12 cellular contexts compared by ENCODE assay signal in genomic region chr10:77500754-77501151, GRCh38.
DNase-seq lines count a peak whose midpoint lies in the region; ATAC-seq and TF ChIP-seq lines count a peak whose summit lies in the region.
"Had no signal": no experiment of that assay in that cellular context is flagged by ENCODE, and none has a peak within 500 bp of the region (broad histone marks: within the 10 kb centered on the region; RNA-seq: fewer than 3 reads in every experiment).

No MANE protein-coding gene starts in this region.

- ATAC-seq in Right ventricle myocardium superior (ENCODE audit: poor library complexity): no peak
- ATAC-seq in HG03060 (IDR thresholded peaks at IDR 0.05; ENCODE audit: low read depth, unreplicated experiment): peak; percentile 61
- ATAC-seq in activated naive CD8-positive, alpha-beta T cell treated with anti-CD3 and anti-CD28 coated beads, Interleukin-2, amount 50 U/mL, for 24 hours: peak; percentile 71
- no peak for ATAC-seq in upper lobe of right lung

- POLR2A ChIA-PET in activated CD4-positive, alpha-beta memory T cell treated with anti-CD3 and anti-CD28 coated beads, Interleukin-2, amount 10 ng/mL, durations not matched to agents 7 days and 5 days (lab: Charles Lee): no interaction called here

- H3K27ac Mint-ChIP-seq in activated naive CD8-positive, alpha-beta T cell treated with anti-CD3 and anti-CD28 coated beads, Interleukin-2, amount 50 U/mL, for 24 hours: peak overlapping the region; percentile 47
- no peak overlapping the region for H3K27ac Mint-ChIP-seq in activated CD4-positive, alpha-beta memory T cell treated with anti-CD3 and anti-CD28 coated beads, Interleukin-2, amount 10 ng/mL, durations not matched to agents 7 days and 5 days
- H3K27ac Mint-ChIP-seq: type B pancreatic cell had no signal

- H3K27me3 Mint-ChIP-seq in activated naive CD8-positive, alpha-beta T cell treated with anti-CD3 and anti-CD28 coated beads, Interleukin-2, amount 50 U/mL, for 24 hours: peaks cover 8% of the 10 kb centered on the region
- peaks cover 3% of the 10 kb centered on the region for H3K27me3 Mint-ChIP-seq in activated CD4-positive, alpha-beta memory T cell treated with anti-CD3 and anti-CD28 coated beads, Interleukin-2, amount 10 ng/mL, durations not matched to agents 7 days and 5 days

- H3K4me3 ChIP-seq in upper lobe of right lung: no peak overlapping the region
- H3K4me3 ChIP-seq: lung had no signal

- intact Hi-C loops in cardiac septum (cut with DNase I): no loop called here
- intact Hi-C loops in Right ventricle myocardium superior (cut with DNase I): no loop called here
- intact Hi-C loops in upper lobe of right lung (cut with DNase I): no loop called here

- H3K27ac ChIP-seq in temporal lobe (ENCODE audit: low read depth, low read length): peak overlapping the region; percentile 3
- H3K27ac ChIP-seq in upper lobe of right lung: no peak overlapping the region

- H3K4me1 Mint-ChIP-seq in activated naive CD8-positive, alpha-beta T cell treated with anti-CD3 and anti-CD28 coated beads, Interleukin-2, amount 50 U/mL, for 24 hours: peaks cover 31% of the 10 kb centered on the region
- H3K4me1 Mint-ChIP-seq in activated CD4-positive, alpha-beta memory T cell treated with anti-CD3 and anti-CD28 coated beads, Interleukin-2, amount 10 ng/mL, durations not matched to agents 7 days and 5 days: no peaks in the 10 kb centered on the region

- no peaks in the 10 kb centered on the region for H3K36me3 ChIP-seq in upper lobe of right lung

- no peak for TF ChIP-seq CTCF in upper lobe of right lung (IDR thresholded peaks at IDR 0.05)

- peak; percentile 67 for DNase-seq in cardiac septum (ENCODE audit: low spot score)
- no peak for DNase-seq in Right ventricle myocardium superior
- DNase-seq in activated naive CD8-positive, alpha-beta T cell treated with anti-CD3 and anti-CD28 coated beads, Interleukin-2, amount 50 U/mL, for 24 hours: peak; percentile 29
- DNase-seq in dermis blood vessel endothelial cell: no peak
- DNase-seq in activated CD4-positive, alpha-beta memory T cell treated with anti-CD3 and anti-CD28 coated beads, Interleukin-2, amount 10 ng/mL, durations not matched to agents 7 days and 5 days: no peak
- no peak for DNase-seq in upper lobe of right lung
- DNase-seq: activated effector memory CD4-positive, alpha-beta T cell treated with anti-CD3 and anti-CD28 coated beads, Interleukin-2, amount 50 U/mL, for 16 hours; small intestine had no signal

- no peaks in the 10 kb centered on the region for H3K27me3 ChIP-seq in upper lobe of right lung

- H3K4me3 Mint-ChIP-seq in activated naive CD8-positive, alpha-beta T cell treated with anti-CD3 and anti-CD28 coated beads, Interleukin-2, amount 50 U/mL, for 24 hours: no peak overlapping the region
- no peak overlapping the region for H3K4me3 Mint-ChIP-seq in activated CD4-positive, alpha-beta memory T cell treated with anti-CD3 and anti-CD28 coated beads, Interleukin-2, amount 10 ng/mL, durations not matched to agents 7 days and 5 days
- H3K4me3 Mint-ChIP-seq: type B pancreatic cell had no signal

- CTCF ChIA-PET in activated CD4-positive, alpha-beta memory T cell treated with anti-CD3 and anti-CD28 coated beads, Interleukin-2, amount 10 ng/mL, durations not matched to agents 7 days and 5 days (lab: Charles Lee): no interaction called here

- no peaks in the 10 kb centered on the region for H3K9me3 ChIP-seq in upper lobe of right lung

- no peaks in the 10 kb centered on the region for H3K9me3 Mint-ChIP-seq in activated naive CD8-positive, alpha-beta T cell treated with anti-CD3 and anti-CD28 coated beads, Interleukin-2, amount 50 U/mL, for 24 hours
- H3K9me3 Mint-ChIP-seq in activated CD4-positive, alpha-beta memory T cell treated with anti-CD3 and anti-CD28 coated beads, Interleukin-2, amount 10 ng/mL, durations not matched to agents 7 days and 5 days: no peaks in the 10 kb centered on the region
- H3K9me3 Mint-ChIP-seq: type B pancreatic cell had no signal

- H3K36me3 Mint-ChIP-seq in activated naive CD8-positive, alpha-beta T cell treated with anti-CD3 and anti-CD28 coated beads, Interleukin-2, amount 50 U/mL, for 24 hours (ENCODE audit: low read depth): no peaks in the 10 kb centered on the region
- no peaks in the 10 kb centered on the region for H3K36me3 Mint-ChIP-seq in activated CD4-positive, alpha-beta memory T cell treated with anti-CD3 and anti-CD28 coated beads, Interleukin-2, amount 10 ng/mL, durations not matched to agents 7 days and 5 days (ENCODE audit: low read depth)
- H3K36me3 Mint-ChIP-seq: type B pancreatic cell had no signal

- no peaks in the 10 kb centered on the region for H3K4me1 ChIP-seq in upper lobe of right lung

Comparison
In these comparisons a context has a peak if more than half of its experiments do, and no peak if none do; other contexts are left out.
1. DNase-seq: peak in cardiac septum (single experiment) and activated naive CD8-positive, alpha-beta T cell treated with anti-CD3 and anti-CD28 coated beads, Interleukin-2, amount 50 U/mL, for 24 hours (single experiment); none in Right ventricle myocardium superior (single experiment), dermis blood vessel endothelial cell (single experiment), activated CD4-positive, alpha-beta memory T cell treated with anti-CD3 and anti-CD28 coated beads, Interleukin-2, amount 10 ng/mL, durations not matched to agents 7 days and 5 days (single experiment) and upper lobe of right lung (single experiment).
2. ATAC-seq: peak in HG03060 (single experiment) and activated naive CD8-positive, alpha-beta T cell treated with anti-CD3 and anti-CD28 coated beads, Interleukin-2, amount 50 U/mL, for 24 hours (single experiment); none in Right ventricle myocardium superior (single experiment) and upper lobe of right lung (single experiment).